In the genomic region with DNA sequence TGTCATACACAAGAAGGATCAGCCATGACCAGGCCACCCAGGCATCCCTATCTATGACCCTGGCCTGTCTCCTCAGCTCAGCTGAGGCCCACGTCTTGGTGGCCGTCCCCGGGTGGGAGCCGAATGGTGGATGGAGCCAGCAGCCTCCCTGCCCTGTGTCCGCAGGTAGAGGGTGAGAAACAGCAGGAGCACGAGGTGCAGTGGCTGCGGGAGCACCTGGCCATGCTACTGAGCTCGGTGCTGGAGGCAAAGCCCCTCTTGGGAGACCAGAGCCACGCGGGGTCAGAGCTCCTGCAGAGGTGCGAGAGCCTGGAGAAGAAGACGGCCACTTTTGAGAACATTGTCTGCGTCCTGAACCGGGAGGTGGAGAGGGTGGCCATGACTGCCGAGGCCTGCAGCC, we compare ENCODE assay signal across 36 cellular contexts. TPM values are rescaled to one million over a fixed set of nuclear protein-coding genes. Genes with fewer than 3 reads are reported as not detected.
"Had no signal": no experiment of that assay in that cellular context is flagged by ENCODE, and none has a peak within 500 bp of the region (broad histone marks: within the 10 kb centered on the region; RNA-seq: fewer than 3 reads in every experiment).

No MANE protein-coding gene starts in this region.

- H3K27me3 Mint-ChIP-seq: activated B cell treated with CpG ODN at 0.5 μM for 24 hours; activated CD4-positive, alpha-beta T cell treated with anti-CD3 and anti-CD28 coated beads for 36 hours; activated naive CD8-positive, alpha-beta T cell treated with anti-CD3 and anti-CD28 coated beads for 36 hours; activated naive CD8-positive, alpha-beta T cell treated with anti-CD3 and anti-CD28 coated beads, Interleukin-2, amount 50 U/mL, for 24 hours; activated T-cell treated with anti-CD3 and anti-CD28 coated beads, Interleukin-2, amount 50 U/mL, for 24 hours; brain; effector memory CD8-positive, alpha-beta T cell; T-cell had no signal

- H3K27ac Mint-ChIP-seq: activated B cell treated with CpG ODN at 0.5 μM for 24 hours; activated CD4-positive, alpha-beta T cell treated with anti-CD3 and anti-CD28 coated beads for 36 hours; activated naive CD8-positive, alpha-beta T cell treated with anti-CD3 and anti-CD28 coated beads for 36 hours; activated naive CD8-positive, alpha-beta T cell treated with anti-CD3 and anti-CD28 coated beads, Interleukin-2, amount 50 U/mL, for 24 hours; activated T-cell treated with anti-CD3 and anti-CD28 coated beads, Interleukin-2, amount 50 U/mL, for 72 hours; T-cell; T-helper 1 cell treated with Interleukin-12 subunit alpha and Interleukin-12 subunit beta and Interleukin-4 antibody, amounts not matched to agents 30 μg/mL and 1 μg/mL, for 36 hours; T-helper 2 cell treated with Interferon-gamma antibody and Interleukin-4, amounts not matched to agents 5 μg/mL and 100 μg/mL, for 36 hours had no signal

- H3K27ac ChIP-seq: adrenal gland, epithelial cell of prostate, esophagus squamous epithelium, gastroesophageal sphincter, WERI-Rb-1 had no signal

- H3K4me3 Mint-ChIP-seq: activated B cell treated with CpG ODN at 0.5 μM for 24 hours; activated CD4-positive, alpha-beta T cell treated with anti-CD3 and anti-CD28 coated beads for 36 hours; activated naive CD8-positive, alpha-beta T cell treated with anti-CD3 and anti-CD28 coated beads for 36 hours; activated naive CD8-positive, alpha-beta T cell treated with anti-CD3 and anti-CD28 coated beads, Interleukin-2, amount 50 U/mL, for 24 hours; activated T-cell treated with anti-CD3 and anti-CD28 coated beads, Interleukin-2, amount 50 U/mL, for 24 hours; activated T-cell treated with anti-CD3 and anti-CD28 coated beads, Interleukin-2, amount 50 U/mL, for 72 hours; brain; effector memory CD8-positive, alpha-beta T cell; T-cell; T-helper 1 cell treated with Interleukin-12 subunit alpha and Interleukin-12 subunit beta and Interleukin-4 antibody, amounts not matched to agents 30 μg/mL and 1 μg/mL, for 36 hours; T-helper 2 cell treated with Interferon-gamma antibody and Interleukin-4, amounts not matched to agents 5 μg/mL and 100 μg/mL, for 36 hours had no signal

- H3K9me3 ChIP-seq: adrenal gland, esophagus squamous epithelium, gastroesophageal sphincter, heart right ventricle had no signal

- H3K4me3 ChIP-seq: adrenal gland, esophagus squamous epithelium, gastroesophageal sphincter, heart right ventricle had no signal

- H3K4me1 Mint-ChIP-seq: activated B cell treated with CpG ODN at 0.5 μM for 24 hours; activated naive CD8-positive, alpha-beta T cell treated with anti-CD3 and anti-CD28 coated beads for 36 hours; brain had no signal

- ATAC-seq: activated CD4-positive, alpha-beta T cell treated with anti-CD3 and anti-CD28 coated beads for 36 hours; activated naive CD8-positive, alpha-beta T cell treated with anti-CD3 and anti-CD28 coated beads, Interleukin-2, amount 50 U/mL, for 24 hours; activated T-cell treated with anti-CD3 and anti-CD28 coated beads, Interleukin-2, amount 50 U/mL, for 72 hours; effector memory CD8-positive, alpha-beta T cell; gastroesophageal sphincter; heart right ventricle; T-cell had no signal

- H3K27me3 ChIP-seq: adrenal gland, esophagus squamous epithelium, gastroesophageal sphincter, heart right ventricle had no signal

- H3K9me3 Mint-ChIP-seq: activated B cell treated with CpG ODN at 0.5 μM for 24 hours; activated naive CD8-positive, alpha-beta T cell treated with anti-CD3 and anti-CD28 coated beads for 36 hours; activated naive CD8-positive, alpha-beta T cell treated with anti-CD3 and anti-CD28 coated beads, Interleukin-2, amount 50 U/mL, for 24 hours; activated T-cell treated with anti-CD3 and anti-CD28 coated beads, Interleukin-2, amount 50 U/mL, for 24 hours; activated T-cell treated with anti-CD3 and anti-CD28 coated beads, Interleukin-2, amount 50 U/mL, for 72 hours; brain; effector memory CD8-positive, alpha-beta T cell; T-cell; T-helper 1 cell treated with Interleukin-12 subunit alpha and Interleukin-12 subunit beta and Interleukin-4 antibody, amounts not matched to agents 30 μg/mL and 1 μg/mL, for 36 hours; T-helper 2 cell treated with Interferon-gamma antibody and Interleukin-4, amounts not matched to agents 5 μg/mL and 100 μg/mL, for 36 hours had no signal

- DNase-seq: activated B cell treated with CpG ODN at 0.5 μM for 24 hours; activated CD4-positive, alpha-beta T cell treated with anti-CD3 and anti-CD28 coated beads for 36 hours; activated CD4-positive, alpha-beta T cell treated with anti-CD3 and anti-CD28 coated beads, Interleukin-2, amount 50 U/mL, for 1 hour; activated CD4-positive, alpha-beta T cell treated with anti-CD3 and anti-CD28 coated beads, Interleukin-2, amount 50 U/mL, for 48 hours; activated CD4-positive, CD25-positive, alpha-beta regulatory T cell treated with anti-CD3 and anti-CD28 coated beads, Interleukin-2, amount 50 U/mL, for 72 hours; activated CD8-positive, alpha-beta memory T cell treated with anti-CD3 and anti-CD28 coated beads, Interleukin-2, amount 50 U/mL, for 48 hours; activated gamma-delta T cell; activated naive CD4-positive, alpha-beta T cell; activated naive CD4-positive, alpha-beta T cell treated with anti-CD3 and anti-CD28 coated beads, Interleukin-2, amount 50 U/mL, for 16 hours; activated naive CD8-positive, alpha-beta T cell treated with anti-CD3 and anti-CD28 coated beads for 36 hours; activated naive CD8-positive, alpha-beta T cell treated with anti-CD3 and anti-CD28 coated beads, Interleukin-2, amount 50 U/mL, for 24 hours; activated T-cell treated with anti-CD3 and anti-CD28 coated beads for 4 hours; activated T-cell treated with anti-CD3 and anti-CD28 coated beads, Interleukin-2, amount 50 U/mL, for 24 hours; activated T-cell treated with anti-CD3 and anti-CD28 coated beads, Interleukin-2, amount 50 U/mL, for 72 hours; adrenal gland; amygdala; aorta; cortex of kidney; dermis blood vessel endothelial cell; effector CD4-positive, alpha-beta T cell; effector memory CD8-positive, alpha-beta T cell; esophagus squamous epithelium; foreskin melanocyte; heart right ventricle; SW 1271; T-cell; T1000; WERI-Rb-1 had no signal

RNA-seq across cellular contexts. Expression of gene C8G, which starts 25.0 kb away (rescaled TPM):
- total RNA-seq: dermis blood vessel endothelial cell, gastroesophageal sphincter, glomerular endothelial cell had no signal

RNA-seq across cellular contexts. Expression of gene LCN12, which starts 32.0 kb away (rescaled TPM):
- total RNA-seq: bronchial epithelial cell, dermis blood vessel endothelial cell, esophagus squamous epithelium, gastroesophageal sphincter, glomerular endothelial cell had no signal
- polyA plus RNA-seq: fibroblast of lung had no signal
